ENCODE assay signal across 18 cellular contexts in genomic region chr21:25791321-25791720, GRCh38. TPM values are rescaled to one million over a fixed set of nuclear protein-coding genes. Genes with fewer than 3 reads are reported as not detected.
DNase-seq lines count a peak whose midpoint lies in the region; ATAC-seq and TF ChIP-seq lines count a peak whose summit lies in the region.
"Had no signal": no experiment of that assay in that cellular context is flagged by ENCODE, and none has a peak within 500 bp of the region (broad histone marks: within the 10 kb centered on the region; RNA-seq: fewer than 3 reads in every experiment).

No MANE protein-coding gene starts in this region.

- H3K79me2 ChIP-seq in Karpas-422 (ENCODE audit: low read length), result no peaks in the 10 kb centered on the region

- no peaks in the 10 kb centered on the region for H3K9me3 ChIP-seq in Karpas-422 (ENCODE audit: low read length)
- H3K9me3 ChIP-seq in T-helper 17 cell (ENCODE audit: control insufficient read depth, low read length, poor library complexity, severe bottlenecking), result no peaks in the 10 kb centered on the region
- no peaks in the 10 kb centered on the region for H3K9me3 ChIP-seq in muscle layer of colon (ENCODE audit: low read length)
- no peaks in the 10 kb centered on the region for H3K9me3 ChIP-seq in tibial nerve
- H3K9me3 ChIP-seq: gastrocnemius medialis, MG63, SJSA1 had no signal

- DNase-seq in HCEC 1CT (peak; percentile 23), Karpas-422 (no peak), T-helper 17 cell (no peak), tibial nerve (ENCODE audit: low spot score in 2 of 2) (no peak)
- DNase-seq: activated CD4-positive, alpha-beta T cell treated with anti-CD3 and anti-CD28 coated beads, Interleukin-2, amount 50 U/mL, for 4 hours; activated T-cell treated with anti-CD3 and anti-CD28 coated beads, Interleukin-2, amount 50 U/mL, for 48 hours; cerebellar nuclear complex; DND-41; gastrocnemius medialis; MG63; NCI-H2029; nephron progenitor cell; NK-92 treated with Interleukin-12 subunit alpha and Interleukin-12 subunit beta, amount 100 ng/mL, for 24 hours had no signal

- TF ChIP-seq CTCF in tibial nerve (IDR thresholded peaks at IDR 0.05), result no peak

- no peak for TF ChIP-seq POLR2A in tibial nerve (IDR thresholded peaks at IDR 0.05)

- peak overlapping the region; percentile 85 for H3K4me3 Mint-ChIP-seq in T-helper 17 cell
- H3K4me3 Mint-ChIP-seq: nephron progenitor cell had no signal

- H4K20me1 ChIP-seq in Karpas-422 (ENCODE audit: insufficient read depth, low read depth, low read length), result no peaks in the 10 kb centered on the region

- peaks cover 15% of the 10 kb centered on the region for H3K27me3 Mint-ChIP-seq in T-helper 17 cell

- H3K9ac ChIP-seq in Karpas-422 (ENCODE audit: low read length), result no peak overlapping the region
- no peak overlapping the region for H3K9ac ChIP-seq in muscle layer of colon (ENCODE audit: low read length)

- H3K36me3 Mint-ChIP-seq in T-helper 17 cell (ENCODE audit: low read depth), result no peaks in the 10 kb centered on the region

- 100% methylated on average over 1 of the region's 1 CpG for WGBS in tibial nerve, 2 donors

- H3K9me2 ChIP-seq in Karpas-422 (replicated peaks; ENCODE audit: insufficient read depth, low read length), result no peaks in the 10 kb centered on the region

- peaks cover 11% of the 10 kb centered on the region for H3K4me1 ChIP-seq in Karpas-422 (ENCODE audit: low read length)
- peaks cover 5% of the 10 kb centered on the region for H3K4me1 ChIP-seq in muscle layer of colon (ENCODE audit: insufficient read depth, low read length)
- no peaks in the 10 kb centered on the region for H3K4me1 ChIP-seq in tibial nerve

- H3K27ac ChIP-seq in Karpas-422 (ENCODE audit: low read length) (no peak overlapping the region), muscle layer of colon (ENCODE audit: low read depth, low read length) (peak overlapping the region; percentile 17), tibial nerve (no peak overlapping the region)
- H3K27ac ChIP-seq: C4-2B, gastrocnemius medialis, SJSA1 had no signal

- H3K27me3 ChIP-seq in Karpas-422 (ENCODE audit: low read length) (no peaks in the 10 kb centered on the region), muscle layer of colon (ENCODE audit: control insufficient read depth in 1 of 2, insufficient read depth in 2 of 2, low read length in 2 of 2) (no peaks in the 10 kb centered on the region), tibial nerve (no peaks in the 10 kb centered on the region)
- H3K27me3 ChIP-seq: SJSA1 had no signal

- H2AFZ ChIP-seq in Karpas-422 (ENCODE audit: low read length), result no peak overlapping the region

- H3K4me2 ChIP-seq in Karpas-422 (ENCODE audit: low read depth, low read length, poor library complexity, severe bottlenecking), result peak overlapping the region; percentile 72

- H3K4me3 ChIP-seq in Karpas-422 (ENCODE audit: low read length) (no peak overlapping the region), muscle layer of colon (ENCODE audit: low read depth in 1 of 2, low read length in 2 of 2) (no peak overlapping the region), tibial nerve (no peak overlapping the region)
- H3K4me3 ChIP-seq: MG63, SJSA1 had no signal

- no peak overlapping the region for H3K27ac Mint-ChIP-seq in T-helper 17 cell
- H3K27ac Mint-ChIP-seq: nephron progenitor cell had no signal

- H3K36me3 ChIP-seq in Karpas-422 (ENCODE audit: insufficient read depth, low read length) (no peaks in the 10 kb centered on the region), muscle layer of colon (ENCODE audit: insufficient read depth, low read length) (no peaks in the 10 kb centered on the region), tibial nerve (no peaks in the 10 kb centered on the region)
- H3K36me3 ChIP-seq: gastrocnemius medialis, MG63, SJSA1 had no signal

- TF ChIP-seq EP300 in tibial nerve (IDR thresholded peaks at IDR 0.05), result no peak

- ATAC-seq in T-helper 17 cell (no peak), GM21390 (IDR thresholded peaks at IDR 0.05; ENCODE audit: unreplicated experiment) (no peak), GM18858 (IDR thresholded peaks at IDR 0.05; ENCODE audit: unreplicated experiment) (no peak)
- ATAC-seq: gastrocnemius medialis had no signal

- H3K4me1 Mint-ChIP-seq in T-helper 17 cell, result peaks cover 11% of the 10 kb centered on the region

RNA-seq across cellular contexts. Expression of gene GABPA, which starts 56.5 kb away (rescaled TPM):
- total RNA-seq in Karpas-422 (2014; rRNA removed; shearing (Covaris generic); ENCODE audit: low replicate concordance), result 20.7 and 29.6 TPM in 2 replicates
- 10 to 100 TPM; 18.1 to 23.9 TPM for total RNA-seq in T-helper 17 cell
- 10 to 100 TPM; 17.4 to 24.3 (median 19.9) TPM for total RNA-seq in tibial nerve

RNA-seq across cellular contexts. Expression of gene ATP5PF, which starts 56.6 kb away (rescaled TPM):
- 115 and 116 TPM in 2 replicates for total RNA-seq in Karpas-422 (2014; rRNA removed; shearing (Covaris generic); ENCODE audit: low replicate concordance)
- 10 to 100 TPM; 35.7 to 41.6 TPM for total RNA-seq in T-helper 17 cell
- 100 to 1,000 TPM in 1 of 4 donors, 10 to 100 TPM in 3; 41.2 to 113 (median 51.7) TPM for total RNA-seq in tibial nerve
